ENCODE assay signal across 12 cellular contexts in the genomic region with DNA sequence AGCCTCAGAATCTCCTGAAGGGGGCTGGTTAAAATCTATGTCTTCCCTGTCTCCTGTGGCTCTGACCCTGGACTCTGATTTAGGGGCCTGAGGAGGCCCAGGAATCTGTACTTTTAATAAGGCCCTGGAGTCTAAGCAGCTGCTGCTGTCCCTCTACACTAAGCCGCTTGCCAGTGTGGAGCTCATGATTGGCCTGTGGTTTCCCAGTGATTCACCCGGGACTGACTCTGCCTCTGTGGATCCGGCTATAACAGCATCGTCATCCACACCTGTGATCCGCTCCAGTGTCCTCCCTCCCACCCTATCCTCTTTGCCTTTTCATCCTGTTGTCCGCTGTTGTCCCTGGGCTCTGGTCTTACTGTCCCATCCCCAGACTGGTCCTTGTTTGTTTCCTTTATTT. TPM values are rescaled to one million over a fixed set of nuclear protein-coding genes. Genes with fewer than 3 reads are reported as not detected.
DNase-seq lines count a peak whose midpoint lies in the region; ATAC-seq and TF ChIP-seq lines count a peak whose summit lies in the region.
"Had no signal": no experiment of that assay in that cellular context is flagged by ENCODE, and none has a peak within 500 bp of the region (broad histone marks: within the 10 kb centered on the region; RNA-seq: fewer than 3 reads in every experiment).

No MANE protein-coding gene starts in this region.

- H3K4me1 Mint-ChIP-seq in T-helper 17 cell = peaks cover 32% of the 10 kb centered on the region

- in situ Hi-C loops in GM23248 (cut with MboI) = no loop called here

- no peak overlapping the region for H3K4me2 ChIP-seq in GM23248 (ENCODE audit: unreplicated experiment)

- no peaks in the 10 kb centered on the region for H3K9me2 ChIP-seq in GM23248 (ENCODE audit: insufficient read depth)

- no peak overlapping the region for H3K4me3 Mint-ChIP-seq in T-helper 17 cell

- H3K27me3 ChIP-seq in GM23248 (replicated peaks; ENCODE audit: insufficient read depth) (no peaks in the 10 kb centered on the region), right lobe of liver (no peaks in the 10 kb centered on the region)

- ATAC-seq in T-helper 17 cell = no peak
- ATAC-seq in right lobe of liver = no peak
- no peak for ATAC-seq in HG02973 (IDR thresholded peaks at IDR 0.05; ENCODE audit: unreplicated experiment)
- ATAC-seq in GM19455 (IDR thresholded peaks at IDR 0.05; ENCODE audit: unreplicated experiment) = no peak

- WGBS in GM23248 (ENCODE audit: low coverage in 1 of 2, low lambda C conversion rate in 2 of 2, missing lambda C conversion rate in 2 of 2), 2 experiments = 53 to 62% methylated on average over 6 of the region's 6 CpGs
- 80% methylated on average over 1 of the region's 6 CpGs for WGBS in right lobe of liver (ENCODE audit: insufficient coverage, low coverage, low lambda C conversion rate, missing lambda C conversion rate)

- H3K4me1 ChIP-seq in GM23248 (ENCODE audit: insufficient read depth) = peaks cover 21% of the 10 kb centered on the region
- H3K4me1 ChIP-seq in right lobe of liver = peaks cover 0 to 34% (median 6%) of the 10 kb centered on the region in 4 donors

- TF ChIP-seq CTCF in foreskin fibroblast (IDR thresholded peaks at IDR 0.05; ENCODE audit: low read depth, low read length) = no peak
- TF ChIP-seq CTCF in right lobe of liver (IDR thresholded peaks at IDR 0.05) = no peak

- H3K27ac ChIP-seq in GM23248 (no peak overlapping the region), right lobe of liver (no peak overlapping the region)

- H4K20me1 ChIP-seq in GM23248 (ENCODE audit: insufficient read depth) = no peaks in the 10 kb centered on the region

- H2AFZ ChIP-seq in GM23248 = no peak overlapping the region

- no peak for TF ChIP-seq POLR2A in right lobe of liver (IDR thresholded peaks at IDR 0.05)

- no peaks in the 10 kb centered on the region for H3K79me2 ChIP-seq in GM23248 (ENCODE audit: insufficient read depth)

- intact Hi-C loops in right lobe of liver (cut with DNase I) = no loop called here

- peak overlapping the region; percentile 88 for H3K27ac Mint-ChIP-seq in T-helper 17 cell

- no peaks in the 10 kb centered on the region for H3K27me3 Mint-ChIP-seq in T-helper 17 cell

- H3K9ac ChIP-seq in GM23248 = no peak overlapping the region

- DNase-seq in GM23248 (peak; percentile 77), T-helper 17 cell (no peak), foreskin fibroblast (peak; percentile 50 to 71), skeletal muscle cell (ENCODE audit: low read depth) (peak; percentile 69), NCI-H1417 (lab: John Stamatoyannopoulos, UW) (no peak), right lobe of liver (no peak)
- DNase-seq: aorta; GDM1; NCI-H2171 treated with DMSO at 0.1 percent for 48 hours; stimulated activated CD4-positive, alpha-beta T cell treated with anti-CD3 and anti-CD28 coated beads, Interleukin-4, amount 100 ng/mL, for 1 hour had no signal

- H3F3A ChIP-seq in GM23248 (ENCODE audit: insufficient read depth) = peaks cover 14% of the 10 kb centered on the region; the same call in 1 of the 2 replicates

- H3K9me3 ChIP-seq in GM23248 (ENCODE audit: low read depth) (no peaks in the 10 kb centered on the region), T-helper 17 cell (ENCODE audit: control insufficient read depth, low read length, poor library complexity, severe bottlenecking) (no peaks in the 10 kb centered on the region), right lobe of liver (no peaks in the 10 kb centered on the region)

- H3K4me3 ChIP-seq in GM23248 (no peak overlapping the region), foreskin fibroblast (ENCODE audit: low read depth in 1 of 2, low read length in 2 of 2) (no peak overlapping the region), skeletal muscle cell (ENCODE audit: low read depth, low read length) (no peak overlapping the region), right lobe of liver (no peak overlapping the region)

- H3K36me3 ChIP-seq in GM23248 (ENCODE audit: low read depth) = no peaks in the 10 kb centered on the region; the same call in 1 of the 2 replicates
- H3K36me3 ChIP-seq in right lobe of liver = peaks cover 0 to 5% (median 3%) of the 10 kb centered on the region in 4 donors

- no peaks in the 10 kb centered on the region for H3K36me3 Mint-ChIP-seq in T-helper 17 cell (ENCODE audit: low read depth)

RNA-seq across cellular contexts. Expression of a gene that starts 3.7 kb away (rescaled TPM):
- total RNA-seq in GM23248 (2014; rRNA removed; shearing (Covaris generic)) = 11.1 and 20.8 TPM in 2 replicates
- polyA plus RNA-seq in GM23248 (2016; fragmentation: Nextera tagmentation; extraction: Ambion mirVana) = 15.0 and 17.0 TPM in 2 replicates
- total RNA-seq in T-helper 17 cell (10 to 100 TPM in 1 of 2 donors, 1 to 10 TPM in 1; 6.6 to 12.8 TPM), right lobe of liver (10 to 100 TPM; 11.5 to 43.4 (median 25.0) TPM)

Comparison
In these comparisons a context has a peak if more than half of its experiments do, and no peak if none do; other contexts are left out.
1. DNase-seq: peak in GM23248 (single experiment), foreskin fibroblast (2 of 2) and skeletal muscle cell (single experiment); none in T-helper 17 cell (0 of 3), NCI-H1417 (0 of 3) and right lobe of liver (0 of 3).